9 cellular contexts compared by ENCODE assay signal in the genomic region with DNA sequence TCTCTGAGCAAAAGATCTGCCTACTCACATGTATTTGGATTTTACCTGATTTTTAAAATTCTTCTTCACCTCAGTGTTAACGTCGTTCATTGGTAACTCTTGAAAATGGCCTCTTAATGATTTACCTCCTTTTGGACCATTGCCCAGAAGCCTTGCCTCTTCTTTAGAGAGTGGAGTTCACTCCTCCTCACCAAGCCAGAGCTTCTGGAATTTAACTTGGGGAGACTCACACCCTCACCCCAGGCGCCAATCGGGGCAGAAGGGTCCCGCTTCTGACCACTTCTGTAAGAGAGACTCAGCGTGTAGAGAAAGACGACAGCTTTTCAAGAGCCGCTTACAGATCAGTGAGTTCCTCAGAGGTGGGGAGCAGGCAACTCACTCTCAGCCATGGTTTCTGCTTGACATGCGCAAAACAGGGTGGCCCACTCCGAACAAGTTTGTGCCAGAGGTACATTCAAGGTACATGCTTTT. TPM values are rescaled to one million over a fixed set of nuclear protein-coding genes. Genes with fewer than 3 reads are reported as not detected.
A peak's percentile ranks its signal among the peaks of the same experiment; 100 is the strongest.
DNase-seq lines count a peak whose midpoint lies in the region; ATAC-seq, FAIRE-seq and TF ChIP-seq lines count a peak whose summit lies in the region.
"Had no signal": no experiment of that assay in that cellular context is flagged by ENCODE, and none has a peak within 500 bp of the region (broad histone marks: within the 10 kb centered on the region; RNA-seq: fewer than 3 reads in every experiment).

No MANE protein-coding gene starts in this region.

- in situ Hi-C loops in GM12878 (cut with MboI): no loop called here

- H3K9ac ChIP-seq in GM12878 (ENCODE audit: control insufficient read depth, insufficient read depth, low read length): no peak overlapping the region

- H3K4me3 ChIP-seq in GM12878 (peak overlapping the region; percentile 62; the same call in 1 of the 2 replicates), testis (peak overlapping the region; percentile 41 to 69)

- SMC1A ChIA-PET in GM12878 (lab: Charles Lee; ENCODE audit: uncharacterized antibody, unreplicated experiment): no interaction called here

- H3K4me2 ChIP-seq in GM12878 (ENCODE audit: control insufficient read depth, insufficient read depth): peak overlapping the region; percentile 46

- no peaks in the 10 kb centered on the region for H3K4me1 ChIP-seq in GM12878 (ENCODE audit: control insufficient read depth, insufficient read depth, low read length)
- H3K4me1 ChIP-seq in testis: peaks cover 15% of the 10 kb centered on the region

- peak; percentile 56 for DNase-seq in NCI-H82 (lab: John Stamatoyannopoulos, UW)
- no peak for DNase-seq in NCI-H82 treated with DMSO at 0.1 percent for 48 hours (lab: John Stamatoyannopoulos, UW; ENCODE audit: unreplicated experiment)
- DNase-seq in GM12878 (ENCODE audit: low read depth, low spot score): no peak
- peak; percentile 87 for DNase-seq in left kidney (ENCODE audit: low read depth, low spot score)
- DNase-seq in testis: no peak
- no peak for DNase-seq in NCI-H446 treated with DMSO at 0.1 percent for 48 hours (lab: John Stamatoyannopoulos, UW)

- TF ChIP-seq POLR2A in GM12878 (IDR thresholded peaks at IDR 0.05; ENCODE audit: low read depth, low read length): no peak
- TF ChIP-seq POLR2A in testis (IDR thresholded peaks at IDR 0.05): no peak

- no peaks in the 10 kb centered on the region for H3K79me2 ChIP-seq in GM12878 (ENCODE audit: control insufficient read depth, insufficient read depth, low read length)

- WGBS in GM12878 (ENCODE audit: insufficient coverage, insufficient replicate concordance, low lambda C conversion rate, missing lambda C conversion rate): 5% methylated on average over 10 of the region's 10 CpGs
- WGBS in testis, 2 donors: 0 to 3% methylated on average over 7 to 10 of the region's 10 CpGs

- FAIRE-seq in GM12878 (lab: Jason Lieb, UNC): no peak

- intact Hi-C loops in GM12878 (cut with micrococcal nuclease; ENCODE audit: unreplicated experiment): no loop called here
- intact Hi-C loops in testis (cut with DNase I; ENCODE audit: low total_unique reads): no loop called here

- RAD21 ChIA-PET in GM12878 (lab: Charles Lee; ENCODE audit: unreplicated experiment): no interaction called here

- no peak for TF ChIP-seq EP300 in GM12878 (IDR thresholded peaks at IDR 0.05; ENCODE audit: borderline replicate concordance in 1 of 2, control insufficient read depth in 1 of 2, low read depth in 2 of 2, low read length in 2 of 2)

- BruUV-seq in GM12878 (replicated peaks; lab: Mats Ljungman, UMichigan): no TSS peak

- TF ChIP-seq RAD21 in GM12878 (IDR thresholded peaks at IDR 0.05; ENCODE audit: insufficient read depth, low read depth, low read length): no peak

- no peak for TF ChIP-seq CTCF in GM12878 (IDR thresholded peaks at IDR 0.05 in 2 of 3, conservative IDR thresholded peaks at IDR 0.05 in 1 of 3; ENCODE audit: control insufficient read depth in 2 of 3, extremely low read depth in 1 of 3, insufficient read depth in 1 of 3, low read depth in 3 of 3, low read length in 3 of 3)
- TF ChIP-seq CTCF in testis (IDR thresholded peaks at IDR 0.05): no peak

- no peaks in the 10 kb centered on the region for H3K9me3 ChIP-seq in GM12878 (replicated peaks; ENCODE audit: control insufficient read depth, insufficient read depth, low read length)
- no peaks in the 10 kb centered on the region for H3K9me3 ChIP-seq in testis

- ATAC-seq in GM12878: no peak
- ATAC-seq in HG02610 (IDR thresholded peaks at IDR 0.05; ENCODE audit: unreplicated experiment): no peak
- no peak for ATAC-seq in GM21529 (IDR thresholded peaks at IDR 0.05; ENCODE audit: unreplicated experiment)

- H4K20me1 ChIP-seq in GM12878 (ENCODE audit: control insufficient read depth, insufficient read depth): no peaks in the 10 kb centered on the region

- no peaks in the 10 kb centered on the region for H3K36me3 ChIP-seq in GM12878 (ENCODE audit: control insufficient read depth in 2 of 2, insufficient read depth in 2 of 2, low read length in 1 of 2)
- H3K36me3 ChIP-seq in testis (ENCODE audit: low read depth, missing control alignments): no peaks in the 10 kb centered on the region

- CTCF ChIA-PET in GM12878 (lab: Yijun Ruan, JAX): interaction anchor here (0.6 kb wide), 1 partner anchor 78 kb away, joined by 3 read pairs; no protein-coding TSS in a partner anchor

- H3K27me3 ChIP-seq in GM12878 (replicated peaks in 1 of 2; ENCODE audit: control insufficient read depth in 2 of 2, insufficient read depth in 2 of 2, low read length in 1 of 2): peaks cover 0 to 5% of the 10 kb centered on the region in 2 experiments; a peak in 2 of 4 replicates
- no peaks in the 10 kb centered on the region for H3K27me3 ChIP-seq in testis

- peak overlapping the region; percentile 43 for H2AFZ ChIP-seq in GM12878 (ENCODE audit: control insufficient read depth, low read depth, low read length)

- POLR2A ChIA-PET in GM12878 (lab: Charles Lee): no interaction called here

- no peak overlapping the region for H3K27ac ChIP-seq in GM12878 (ENCODE audit: control insufficient read depth, insufficient read depth)
- H3K27ac ChIP-seq in testis: peak overlapping the region; percentile 28 to 63
- H3K27ac ChIP-seq: C4-2B had no signal

TF ChIP-seq in GM12878, 131 proteins besides CTCF, POLR2A, EP300 and RAD21 (continues in another document):
- TF ChIP-seq SPI1 (IDR thresholded peaks at IDR 0.05; ENCODE audit: borderline replicate concordance, insufficient read depth, low read depth, low read length): no peak

RNA-seq across cellular contexts. Expression of a gene that starts 2.7 kb away (rescaled TPM):
- not detected in 2 replicates for total RNA-seq in GM12878 (2013; cell fraction: nucleolus; rRNA removed)
- not detected in 2 replicates for total RNA-seq in GM12878 (2014; rRNA removed)
- total RNA-seq in GM12878 (2014; rRNA removed; fragmentation: Illumina TruSeq; extraction: Trizol): not detected in 2 replicates
- not detected in 2 replicates for total RNA-seq in GM12878 (2021)
- polyA plus RNA-seq in GM12878 (2011; ENCODE audit: low read depth): not detected
- polyA plus RNA-seq in GM12878 (2011; rRNA removed): not detected in 2 replicates
- not detected in 2 replicates for polyA plus RNA-seq in GM12878 (2011; cell fraction: cytosol; rRNA removed)
- polyA plus RNA-seq in GM12878 (2011; cell fraction: nucleus; rRNA removed): not detected in 2 replicates
- polyA plus RNA-seq in GM12878 (2012): 0.03 TPM in 1 of 2 replicates, not detected in the other
- not detected in 2 replicates for polyA plus RNA-seq in GM12878 (2014; fragmentation: Illumina TruSeq; extraction: Trizol)
- not detected for polyA plus RNA-seq in GM12878 (2014; fragmentation: Nextera tagmentation; extraction: Ambion mirVana)
- not detected in 2 replicates for polyA plus RNA-seq in GM12878 (2014; rRNA removed)
- not detected for polyA plus RNA-seq in GM12878 (2016; fragmentation: Nextera tagmentation; extraction: Ambion mirVana)
- not detected in 2 replicates for polyA minus RNA-seq in GM12878 (2011; rRNA and poly(A)+ RNA removed)
- not detected in 2 replicates for polyA minus RNA-seq in GM12878 (2011; cell fraction: cytosol; rRNA and poly(A)+ RNA removed)
- not detected in 2 replicates for polyA minus RNA-seq in GM12878 (2011; cell fraction: nucleus; rRNA and poly(A)+ RNA removed)
- total RNA-seq in testis: 1 to 10 TPM; 1.4 to 1.9 TPM
- polyA plus RNA-seq in testis (ENCODE audit: insufficient read depth, low read depth, low replicate concordance): 1.2 TPM

RNA-seq across cellular contexts. Expression of a gene that starts 12.7 kb away (rescaled TPM):
- not detected in 2 replicates for total RNA-seq in GM12878 (2013; cell fraction: nucleolus; rRNA removed)
- under 0.01 and 0.05 TPM in 2 replicates for total RNA-seq in GM12878 (2014; rRNA removed)
- not detected in 2 replicates for total RNA-seq in GM12878 (2014; rRNA removed; fragmentation: Illumina TruSeq; extraction: Trizol)
- 0.15 and 0.16 TPM in 2 replicates for total RNA-seq in GM12878 (2021)
- polyA plus RNA-seq in GM12878 (2011; ENCODE audit: low read depth): not detected
- polyA plus RNA-seq in GM12878 (2011; rRNA removed): not detected in 2 replicates
- polyA plus RNA-seq in GM12878 (2011; cell fraction: cytosol; rRNA removed): not detected in 2 replicates
- polyA plus RNA-seq in GM12878 (2011; cell fraction: nucleus; rRNA removed): not detected in 2 replicates
- not detected in 2 replicates for polyA plus RNA-seq in GM12878 (2012)
- 0.04 TPM in 1 of 2 replicates, not detected in the other for polyA plus RNA-seq in GM12878 (2014; fragmentation: Illumina TruSeq; extraction: Trizol)
- not detected for polyA plus RNA-seq in GM12878 (2014; fragmentation: Nextera tagmentation; extraction: Ambion mirVana)
- polyA plus RNA-seq in GM12878 (2014; rRNA removed): 0.05 and 0.09 TPM in 2 replicates
- under 1 TPM in 1 of 2 experiments, not detected in 1; 0.12 TPM for polyA plus RNA-seq in GM12878 (2016; fragmentation: Nextera tagmentation; extraction: Ambion mirVana)
- polyA minus RNA-seq in GM12878 (2011; rRNA and poly(A)+ RNA removed): not detected in 2 replicates
- polyA minus RNA-seq in GM12878 (2011; cell fraction: cytosol; rRNA and poly(A)+ RNA removed): not detected in 2 replicates
- polyA minus RNA-seq in GM12878 (2011; cell fraction: nucleus; rRNA and poly(A)+ RNA removed): not detected in 2 replicates
- 10 to 100 TPM; 23.3 to 33.8 TPM for total RNA-seq in testis
- polyA plus RNA-seq in testis (ENCODE audit: insufficient read depth, low read depth, low replicate concordance): 20.1 TPM

RNA-seq across cellular contexts. Expression of a gene that starts 45.3 kb away (rescaled TPM):
- total RNA-seq in GM12878 (2013; cell fraction: nucleolus; rRNA removed): 2.0 and 2.1 TPM in 2 replicates
- total RNA-seq in GM12878 (2014; rRNA removed) (0.28 and 0.98 TPM in 2 replicates), GM12878 (2014; rRNA removed; fragmentation: Illumina TruSeq; extraction: Trizol) (0.22 and 0.23 TPM in 2 replicates), GM12878 (2021) (0.26 and 0.88 TPM in 2 replicates), testis (10 to 100 TPM; 34.9 to 44.3 TPM)
- polyA plus RNA-seq in GM12878 (2011; ENCODE audit: low read depth): 0.34 TPM
- polyA plus RNA-seq in GM12878 (2011; rRNA removed) (0.15 and 0.17 TPM in 2 replicates), GM12878 (2014; fragmentation: Illumina TruSeq; extraction: Trizol) (0.08 and 0.18 TPM in 2 replicates), GM12878 (2014; fragmentation: Nextera tagmentation; extraction: Ambion mirVana) (under 1 TPM; 0.02 to 0.05 TPM), GM12878 (2014; rRNA removed) (0.05 and 0.19 TPM in 2 replicates), GM12878 (2016; fragmentation: Nextera tagmentation; extraction: Ambion mirVana) (under 1 TPM; 0.10 to 0.15 TPM), testis (ENCODE audit: insufficient read depth, low read depth, low replicate concordance) (48.1 TPM)
- 0.08 and 0.46 TPM in 2 replicates for polyA plus RNA-seq in GM12878 (2011; cell fraction: cytosol; rRNA removed)
- 0.04 TPM in 1 of 2 replicates, not detected in the other for polyA plus RNA-seq in GM12878 (2011; cell fraction: nucleus; rRNA removed)
- polyA plus RNA-seq in GM12878 (2012): 0.51 and 0.66 TPM in 2 replicates
- 0.05 TPM in 1 of 2 replicates, not detected in the other for polyA minus RNA-seq in GM12878 (2011; rRNA and poly(A)+ RNA removed)
- polyA minus RNA-seq in GM12878 (2011; cell fraction: cytosol; rRNA and poly(A)+ RNA removed): not detected in 2 replicates
- 0.10 TPM in 1 of 2 replicates, not detected in the other for polyA minus RNA-seq in GM12878 (2011; cell fraction: nucleus; rRNA and poly(A)+ RNA removed)

Comparison
In these comparisons a context has a peak if more than half of its experiments do, and no peak if none do; other contexts are left out.
1. DNase-seq: peak in NCI-H82 (single experiment) and left kidney (single experiment); none in NCI-H82 treated with DMSO at 0.1 percent for 48 hours (single experiment), GM12878 (single experiment), testis (single experiment) and NCI-H446 treated with DMSO at 0.1 percent for 48 hours (single experiment).
2. RNA of a gene that starts 12.7 kb away (total RNA-seq): 23.3 to 33.8 TPM in testis; under 0.01 to 0.16 TPM in GM12878; every median in the first group is over 10 times any median in the second.
3. RNA of a gene that starts 45.3 kb away (total RNA-seq): 34.9 to 44.3 TPM in testis; 0.22 to 2.1 TPM in GM12878; every median in the first group is over 10 times any median in the second.